ENCODE assay signal across 1 cellular context in genomic region chr4:114603455-114603854, GRCh38.
TF ChIP-seq lines count a peak whose summit lies in the region.

No MANE protein-coding gene starts in this region.

TF ChIP-seq in HepG2, 621 proteins besides CTCF, POLR2A, EP300 and RAD21 (continued from another document):
- TF ChIP-seq SP140L (CRISPR knock-in tag; IDR thresholded peaks at IDR 0.05; ENCODE audit: borderline replicate concordance) (no peak), CBX5 (CRISPR knock-in tag; IDR thresholded peaks at IDR 0.05; ENCODE audit: borderline replicate concordance) (no peak)
